Comparison of ENCODE assay signal across 20 cellular contexts in the genomic region with DNA sequence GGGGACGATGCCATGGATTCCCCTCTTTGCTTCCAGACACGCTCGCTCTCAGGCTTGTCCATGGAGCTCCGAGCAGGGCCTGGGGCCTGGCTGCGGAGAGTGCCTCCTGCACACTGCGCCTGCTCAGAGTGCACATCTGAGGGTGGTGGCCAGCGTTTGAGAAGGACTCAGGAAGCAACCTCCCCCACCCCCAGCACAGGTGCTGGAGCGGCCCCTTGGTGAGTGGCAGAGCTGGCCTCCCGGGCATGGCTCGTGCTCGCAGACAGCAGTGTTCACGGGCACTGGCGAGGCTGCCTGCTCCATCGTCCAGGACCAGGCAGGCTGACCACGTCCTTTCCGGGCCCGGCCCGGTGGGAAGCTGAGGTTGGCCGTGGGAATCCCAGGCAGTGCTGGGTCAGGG. TPM values are rescaled to one million over a fixed set of nuclear protein-coding genes. Genes with fewer than 3 reads are reported as not detected.
A peak's percentile ranks its signal among the peaks of the same experiment; 100 is the strongest.
DNase-seq lines count a peak whose midpoint lies in the region; ATAC-seq and TF ChIP-seq lines count a peak whose summit lies in the region.
"Had no signal": no experiment of that assay in that cellular context is flagged by ENCODE, and none has a peak within 500 bp of the region (broad histone marks: within the 10 kb centered on the region; RNA-seq: fewer than 3 reads in every experiment).

No MANE protein-coding gene starts in this region.

- H2BK120ac ChIP-seq in H9 (ENCODE audit: low read depth, low read length, poor library complexity, severe bottlenecking) (no peak overlapping the region), neuronal stem cell (ENCODE audit: low read depth, low read length) (no peak overlapping the region)

- H3K4ac ChIP-seq in H9 (ENCODE audit: low read depth, low read length) (no peak overlapping the region), neuronal stem cell (ENCODE audit: low read length) (no peak overlapping the region)

- H3K4me3 Mint-ChIP-seq in activated CD4-positive, alpha-beta T cell treated with anti-CD3 and anti-CD28 coated beads, Interleukin-2, amount 10 ng/mL, durations not matched to agents 24 days and 14 days, result no peak overlapping the region
- H3K4me3 Mint-ChIP-seq in activated CD4-positive, alpha-beta T cell treated with anti-CD3 and anti-CD28 coated beads, Interleukin-2, amount 10 ng/mL, durations not matched to agents 7 days and 5 days, result no peak overlapping the region
- no peak overlapping the region for H3K4me3 Mint-ChIP-seq in H9

- H3K36me3 Mint-ChIP-seq in activated CD4-positive, alpha-beta T cell treated with anti-CD3 and anti-CD28 coated beads, Interleukin-2, amount 10 ng/mL, durations not matched to agents 24 days and 14 days (ENCODE audit: low read depth), result no peaks in the 10 kb centered on the region
- no peaks in the 10 kb centered on the region for H3K36me3 Mint-ChIP-seq in activated CD4-positive, alpha-beta T cell treated with anti-CD3 and anti-CD28 coated beads, Interleukin-2, amount 10 ng/mL, durations not matched to agents 7 days and 5 days (ENCODE audit: low read depth)
- peaks cover 9 to 16% (median 15%) of the 10 kb centered on the region in 3 experiments; a peak in 6 of 7 replicates for H3K36me3 Mint-ChIP-seq in H9 (ENCODE audit: insufficient read depth in 1 of 3, low read depth in 3 of 3)

- H3K9me3 Mint-ChIP-seq in activated CD4-positive, alpha-beta T cell treated with anti-CD3 and anti-CD28 coated beads, Interleukin-2, amount 10 ng/mL, durations not matched to agents 24 days and 14 days, result peaks cover 9% of the 10 kb centered on the region
- peaks cover 2% of the 10 kb centered on the region for H3K9me3 Mint-ChIP-seq in activated CD4-positive, alpha-beta T cell treated with anti-CD3 and anti-CD28 coated beads, Interleukin-2, amount 10 ng/mL, durations not matched to agents 7 days and 5 days
- peaks cover 8 to 9% of the 10 kb centered on the region in 2 experiments; a peak in 4 of 5 replicates for H3K9me3 Mint-ChIP-seq in H9

- TF ChIP-seq CTCF in H9 (conservative IDR thresholded peaks at IDR 0.05) (no peak), esophagus muscularis mucosa (IDR thresholded peaks at IDR 0.05) (no peak), tibial nerve (IDR thresholded peaks at IDR 0.05) (no peak)

- no peak overlapping the region for H3K14ac ChIP-seq in H9 (ENCODE audit: insufficient read depth, low read length)
- H3K14ac ChIP-seq in neuronal stem cell (ENCODE audit: low read length), result no peak overlapping the region

- no peak overlapping the region for H3K27ac Mint-ChIP-seq in activated CD4-positive, alpha-beta T cell treated with anti-CD3 and anti-CD28 coated beads, Interleukin-2, amount 10 ng/mL, durations not matched to agents 24 days and 14 days
- no peak overlapping the region for H3K27ac Mint-ChIP-seq in activated CD4-positive, alpha-beta T cell treated with anti-CD3 and anti-CD28 coated beads, Interleukin-2, amount 10 ng/mL, durations not matched to agents 7 days and 5 days
- H3K27ac Mint-ChIP-seq in H9, result peak overlapping the region in 1 of 3 experiments; percentile 86; a peak in 1 of 7 replicates
- H3K27ac Mint-ChIP-seq: CD4-positive, alpha-beta T cell had no signal

- H3K23me2 ChIP-seq in H9 (ENCODE audit: insufficient read length, low read depth, low read length, poor library complexity, severe bottlenecking), result peaks cover 7% of the 10 kb centered on the region

- no peak for ATAC-seq in GM18867 (IDR thresholded peaks at IDR 0.05; ENCODE audit: unreplicated experiment)
- ATAC-seq: PC-3 had no signal

- no peak overlapping the region for H3K23ac ChIP-seq in H9 (ENCODE audit: insufficient read length, low read depth, low read length)
- H3K23ac ChIP-seq in neuronal stem cell (ENCODE audit: low read depth, low read length, poor library complexity), result peak overlapping the region; percentile 6

- H2AK5ac ChIP-seq in H9 (ENCODE audit: insufficient read length, low read length) (no peak overlapping the region), neuronal stem cell (ENCODE audit: low read depth, low read length) (no peak overlapping the region)

- H3K27ac ChIP-seq in H9 (ENCODE audit: insufficient read length, low read depth, low read length), result no peak overlapping the region
- H3K27ac ChIP-seq in esophagus muscularis mucosa (replicated peaks in 1 of 4), result no peak overlapping the region
- H3K27ac ChIP-seq in neuronal stem cell (replicated peaks; ENCODE audit: low read length), result no peak overlapping the region
- no peak overlapping the region for H3K27ac ChIP-seq in tibial nerve
- H3K27ac ChIP-seq: 22Rv1, GM23248 had no signal

- H3K18ac ChIP-seq in H9 (ENCODE audit: insufficient read length, low read depth, low read length) (no peak overlapping the region), neuronal stem cell (ENCODE audit: low read length) (peak overlapping the region; percentile 38)

- no peak overlapping the region for H2BK20ac ChIP-seq in H9 (ENCODE audit: low read depth, low read length, poor library complexity, severe bottlenecking)

- H3K79me2 ChIP-seq in H9 (ENCODE audit: insufficient read depth, low read length), result no peaks in the 10 kb centered on the region; the same call in 1 of the 2 replicates

- no peak overlapping the region for H2BK15ac ChIP-seq in H9 (ENCODE audit: low read depth, low read length)
- H2BK15ac ChIP-seq in neuronal stem cell (ENCODE audit: low read length), result no peak overlapping the region

- CTCF ChIA-PET in activated CD4-positive, alpha-beta T cell treated with anti-CD3 and anti-CD28 coated beads, Interleukin-2, amount 10 ng/mL, durations not matched to agents 7 days and 5 days (lab: Charles Lee), result interaction anchor here (1.3 kb wide), 1 partner anchor 14 kb away, joined by 3 read pairs; no protein-coding TSS in a partner anchor

- no peaks in the 10 kb centered on the region for H3K79me1 ChIP-seq in H9 (ENCODE audit: insufficient read depth, low read depth, low read length, poor library complexity, severe bottlenecking)
- peaks cover 18% of the 10 kb centered on the region for H3K79me1 ChIP-seq in neuronal stem cell (ENCODE audit: low read depth, low read length)

- intact Hi-C loops in activated CD4-positive, alpha-beta T cell treated with anti-CD3 and anti-CD28 coated beads, Interleukin-2, amount 10 ng/mL, durations not matched to agents 24 days and 14 days (cut with micrococcal nuclease), result no loop called here
- intact Hi-C loops in esophagus muscularis mucosa (cut with DNase I), result loop anchor here (5.0 kb wide), 1 partner anchor 34 kb away; no protein-coding TSS in a partner anchor

- H4K8ac ChIP-seq in H9 (replicated peaks; ENCODE audit: insufficient read length, low read depth, low read length), result no peak overlapping the region
- H4K8ac ChIP-seq in neuronal stem cell (ENCODE audit: low read depth, low read length), result no peak overlapping the region

- H3K4me3 ChIP-seq in esophagus muscularis mucosa (no peak overlapping the region), neuronal stem cell (ENCODE audit: low read length in 2 of 2) (no peak overlapping the region), tibial nerve (no peak overlapping the region)
- H3K4me3 ChIP-seq: GM23248 had no signal

- H3K9me3 ChIP-seq in H9 (ENCODE audit: control insufficient read depth, low read depth, low read length), result no peaks in the 10 kb centered on the region
- no peaks in the 10 kb centered on the region for H3K9me3 ChIP-seq in esophagus muscularis mucosa
- no peaks in the 10 kb centered on the region for H3K9me3 ChIP-seq in neuronal stem cell (replicated peaks in 1 of 2; ENCODE audit: control insufficient read depth in 2 of 2, insufficient read depth in 1 of 2, low read depth in 1 of 2, low read length in 2 of 2)
- H3K9me3 ChIP-seq in tibial nerve, result peaks cover 0 to 5% (median 2%) of the 10 kb centered on the region in 4 donors
- H3K9me3 ChIP-seq: BE2C had no signal

- TF ChIP-seq EP300 in esophagus muscularis mucosa (IDR thresholded peaks at IDR 0.05), result no peak
- TF ChIP-seq EP300 in tibial nerve (IDR thresholded peaks at IDR 0.05), result no peak

- no peak overlapping the region for H3K9ac ChIP-seq in H9 (ENCODE audit: extremely low read depth, insufficient read length, low read length)
- no peak overlapping the region for H3K9ac ChIP-seq in neuronal stem cell (ENCODE audit: low read depth, low read length, poor library complexity)
- H3K9ac ChIP-seq: GM23248 had no signal

- no peak overlapping the region for H4K91ac ChIP-seq in H9 (ENCODE audit: insufficient read length, low read depth, low read length)
- H4K91ac ChIP-seq in neuronal stem cell (ENCODE audit: low read depth, low read length, poor library complexity), result no peak overlapping the region

- no peak overlapping the region for H3K56ac ChIP-seq in H9 (ENCODE audit: insufficient read length, low read depth, low read length)

- H3K27me3 Mint-ChIP-seq in activated CD4-positive, alpha-beta T cell treated with anti-CD3 and anti-CD28 coated beads, Interleukin-2, amount 10 ng/mL, durations not matched to agents 24 days and 14 days, result peaks cover 6% of the 10 kb centered on the region
- H3K27me3 Mint-ChIP-seq in activated CD4-positive, alpha-beta T cell treated with anti-CD3 and anti-CD28 coated beads, Interleukin-2, amount 10 ng/mL, durations not matched to agents 7 days and 5 days, result peaks cover 11% of the 10 kb centered on the region
- no peaks in the 10 kb centered on the region for H3K27me3 Mint-ChIP-seq in H9 (ENCODE audit: low read depth)
- H3K27me3 Mint-ChIP-seq: CD4-positive, alpha-beta T cell had no signal

- no peak overlapping the region for H3T11ph ChIP-seq in H9 (ENCODE audit: low read length)

- no peaks in the 10 kb centered on the region for H3K27me3 ChIP-seq in H9 (ENCODE audit: insufficient read depth, low read length)
- H3K27me3 ChIP-seq in esophagus muscularis mucosa, result peaks cover 0 to 20% (median 0%) of the 10 kb centered on the region in 4 donors
- no peaks in the 10 kb centered on the region for H3K27me3 ChIP-seq in neuronal stem cell (ENCODE audit: control insufficient read depth in 3 of 3, insufficient read depth in 3 of 3, low read depth in 1 of 3, low read length in 3 of 3)
- H3K27me3 ChIP-seq in tibial nerve, result no peaks in the 10 kb centered on the region
- H3K27me3 ChIP-seq: BE2C had no signal

- H4K5ac ChIP-seq in H9 (ENCODE audit: insufficient read length, low read depth, low read length), result no peak overlapping the region

- TF ChIP-seq POLR2A in esophagus muscularis mucosa (IDR thresholded peaks at IDR 0.05; ENCODE audit: low read depth) (no peak), tibial nerve (IDR thresholded peaks at IDR 0.05) (no peak)

- H2AFZ ChIP-seq in H9 (ENCODE audit: low read length) (no peak overlapping the region), neuronal stem cell (ENCODE audit: low read length) (no peak overlapping the region)
- H2AFZ ChIP-seq: GM23248 had no signal

- no peaks in the 10 kb centered on the region for H4K20me1 ChIP-seq in H9 (ENCODE audit: control insufficient read depth, insufficient read depth, insufficient read length)

- peaks cover 7% of the 10 kb centered on the region for H3K4me1 Mint-ChIP-seq in activated CD4-positive, alpha-beta T cell treated with anti-CD3 and anti-CD28 coated beads, Interleukin-2, amount 10 ng/mL, durations not matched to agents 24 days and 14 days
- H3K4me1 Mint-ChIP-seq in activated CD4-positive, alpha-beta T cell treated with anti-CD3 and anti-CD28 coated beads, Interleukin-2, amount 10 ng/mL, durations not matched to agents 7 days and 5 days, result peaks cover 14% of the 10 kb centered on the region
- peaks cover 15 to 19% of the 10 kb centered on the region in 2 experiments for H3K4me1 Mint-ChIP-seq in H9

- DNase-seq in activated CD4-positive, alpha-beta T cell treated with anti-CD3 and anti-CD28 coated beads, Interleukin-2, amount 10 ng/mL, durations not matched to agents 24 days and 14 days, result peak; percentile 53
- DNase-seq in activated CD4-positive, alpha-beta T cell treated with anti-CD3 and anti-CD28 coated beads, Interleukin-2, amount 10 ng/mL, durations not matched to agents 7 days and 5 days, result no peak
- peak; percentile 27 for DNase-seq in H9
- DNase-seq in esophagus muscularis mucosa (ENCODE audit: extremely low spot score), result peak; percentile 75
- no peak for DNase-seq in neuronal stem cell (ENCODE audit: low spot score)
- DNase-seq in tibial nerve (ENCODE audit: low spot score in 2 of 2), result no peak
- DNase-seq in NCI-H748 treated with DMSO at 0.1 percent for 48 hours (lab: John Stamatoyannopoulos, UW), result no peak
- DNase-seq: BE2C; CD4-positive, alpha-beta T cell; GM23248; NCI-H1048; NCI-H1436 treated with DMSO at 0.1 percent for 48 hours; NCI-H2029 treated with DMSO at 0.1 percent for 48 hours; NCI-H2171 treated with DMSO at 0.1 percent for 48 hours; NCI-H510A; NCI-H82; PC-3 had no signal

- H3K4me2 ChIP-seq in H9 (ENCODE audit: insufficient read depth, insufficient read length, low read length) (no peak overlapping the region), neuronal stem cell (ENCODE audit: insufficient read depth, low read length, poor library complexity, severe bottlenecking) (no peak overlapping the region)

- POLR2A ChIA-PET in activated CD4-positive, alpha-beta T cell treated with anti-CD3 and anti-CD28 coated beads, Interleukin-2, amount 10 ng/mL, durations not matched to agents 7 days and 5 days (lab: Charles Lee), result no interaction called here

- H2BK5ac ChIP-seq in H9 (ENCODE audit: insufficient read length, low read length) (no peak overlapping the region), neuronal stem cell (ENCODE audit: low read length) (no peak overlapping the region)

- H3K4me1 ChIP-seq in H9 (ENCODE audit: insufficient read depth, low read length), result no peaks in the 10 kb centered on the region; the same call in 1 of the 2 replicates
- peaks cover 0 to 32% (median 10%) of the 10 kb centered on the region in 4 donors for H3K4me1 ChIP-seq in esophagus muscularis mucosa
- peaks cover 3 to 7% of the 10 kb centered on the region in 2 donors for H3K4me1 ChIP-seq in neuronal stem cell (ENCODE audit: control insufficient read depth in 2 of 2, insufficient read depth in 1 of 2, low read depth in 1 of 2, low read length in 2 of 2)
- H3K4me1 ChIP-seq in tibial nerve, result peaks cover 0 to 3% (median 0%) of the 10 kb centered on the region in 4 donors
- H3K4me1 ChIP-seq: BE2C had no signal

- H3K36me3 ChIP-seq in esophagus muscularis mucosa, result peaks cover 0 to 4% (median 0%) of the 10 kb centered on the region in 4 donors
- no peaks in the 10 kb centered on the region for H3K36me3 ChIP-seq in neuronal stem cell (replicated peaks in 1 of 2; ENCODE audit: control insufficient read depth in 2 of 2, insufficient read depth in 2 of 2, low read length in 2 of 2)
- no peaks in the 10 kb centered on the region for H3K36me3 ChIP-seq in tibial nerve
- H3K36me3 ChIP-seq: BE2C had no signal

- no CpG with 5 or more reads among the region's 19 CpGs for WGBS in H9 (ENCODE audit: extremely low coverage, insufficient read length, low lambda C conversion rate)
- WGBS in esophagus muscularis mucosa, result 91% methylated on average over 19 of the region's 19 CpGs
- no CpG with 5 or more reads among the region's 19 CpGs for WGBS in neuronal stem cell (ENCODE audit: extremely low coverage in 2 of 2, insufficient read length in 2 of 2, insufficient replicate concordance in 1 of 2), 2 donors
- 76 to 90% methylated on average over 9 to 10 of the region's 19 CpGs for WGBS in tibial nerve, 2 donors

- no peak overlapping the region for H2BK12ac ChIP-seq in H9 (ENCODE audit: insufficient read length, low read depth, low read length)
- no peak overlapping the region for H2BK12ac ChIP-seq in neuronal stem cell (ENCODE audit: low read length)

RNA-seq across cellular contexts. Expression of a gene that starts 2.8 kb away (rescaled TPM):
- 10.8 and 12.0 TPM in 2 replicates for total RNA-seq in activated CD4-positive, alpha-beta T cell treated with anti-CD3 and anti-CD28 coated beads, Interleukin-2, amount 10 ng/mL, durations not matched to agents 24 days and 14 days
- total RNA-seq in activated CD4-positive, alpha-beta T cell treated with anti-CD3 and anti-CD28 coated beads, Interleukin-2, amount 10 ng/mL, durations not matched to agents 7 days and 5 days, result 1 to 10 TPM; 6.1 to 6.3 TPM
- total RNA-seq in H9 (2021) (32.8 and 36.0 TPM in 2 replicates), esophagus muscularis mucosa (10 to 100 TPM in 1 of 4 donors, 1 to 10 TPM in 3; 1.3 to 22.0 (median 7.0) TPM), tibial nerve (10 to 100 TPM in 1 of 4 donors, 1 to 10 TPM in 3; 4.5 to 12.9 (median 8.0) TPM)
- polyA plus RNA-seq in neuronal stem cell (2013, experiment 1 of 2), result 38.2 TPM
- polyA plus RNA-seq in neuronal stem cell (2013, experiment 2 of 2), result 37.5 TPM

RNA-seq across cellular contexts. Expression of a gene that starts 26.1 kb away (rescaled TPM):
- total RNA-seq in activated CD4-positive, alpha-beta T cell treated with anti-CD3 and anti-CD28 coated beads, Interleukin-2, amount 10 ng/mL, durations not matched to agents 24 days and 14 days, result 0.30 and 0.43 TPM in 2 replicates
- total RNA-seq in activated CD4-positive, alpha-beta T cell treated with anti-CD3 and anti-CD28 coated beads, Interleukin-2, amount 10 ng/mL, durations not matched to agents 7 days and 5 days, result not detected
- total RNA-seq in H9 (2021) (6.7 and 6.8 TPM in 2 replicates), esophagus muscularis mucosa (1 to 10 TPM in 2 of 4 donors, under 1 TPM in 1, not detected in 1; 0.26 to 2.5 (median 1.2) TPM), tibial nerve (10 to 100 TPM in 1 of 4 donors, 1 to 10 TPM in 3; 2.2 to 21.2 (median 2.5) TPM)
- polyA plus RNA-seq in neuronal stem cell (2013, experiment 1 of 2), result 2.1 TPM
- polyA plus RNA-seq in neuronal stem cell (2013, experiment 2 of 2), result 2.0 TPM
- total RNA-seq: GM23248, MCF 10A had no signal
- polyA plus RNA-seq: GM23248 had no signal

RNA-seq across cellular contexts. Expression of a gene that starts 47.1 kb away (rescaled TPM):
- total RNA-seq in activated CD4-positive, alpha-beta T cell treated with anti-CD3 and anti-CD28 coated beads, Interleukin-2, amount 10 ng/mL, durations not matched to agents 24 days and 14 days, result 19.7 and 23.1 TPM in 2 replicates
- 10 to 100 TPM; 47.8 to 53.3 TPM for total RNA-seq in activated CD4-positive, alpha-beta T cell treated with anti-CD3 and anti-CD28 coated beads, Interleukin-2, amount 10 ng/mL, durations not matched to agents 7 days and 5 days
- total RNA-seq in H9 (2021), result 68.7 and 69.2 TPM in 2 replicates
- total RNA-seq in esophagus muscularis mucosa, result 10 to 100 TPM; 45.3 to 66.3 (median 53.1) TPM
- polyA plus RNA-seq in neuronal stem cell (2013, experiment 1 of 2), result 42.5 TPM
- 42.2 TPM for polyA plus RNA-seq in neuronal stem cell (2013, experiment 2 of 2)
- total RNA-seq in tibial nerve, result 100 to 1,000 TPM in 1 of 4 donors, 10 to 100 TPM in 3; 69.3 to 132 (median 80.6) TPM

Comparison
In these comparisons a context has a peak if more than half of its experiments do, and no peak if none do; other contexts are left out.
1. DNase-seq: peak in activated CD4-positive, alpha-beta T cell treated with anti-CD3 and anti-CD28 coated beads, Interleukin-2, amount 10 ng/mL, durations not matched to agents 24 days and 14 days (single experiment), H9 (single experiment) and esophagus muscularis mucosa (single experiment); none in activated CD4-positive, alpha-beta T cell treated with anti-CD3 and anti-CD28 coated beads, Interleukin-2, amount 10 ng/mL, durations not matched to agents 7 days and 5 days (single experiment), neuronal stem cell (single experiment), tibial nerve (0 of 2) and NCI-H748 treated with DMSO at 0.1 percent for 48 hours (single experiment).